In the genomic region with DNA sequence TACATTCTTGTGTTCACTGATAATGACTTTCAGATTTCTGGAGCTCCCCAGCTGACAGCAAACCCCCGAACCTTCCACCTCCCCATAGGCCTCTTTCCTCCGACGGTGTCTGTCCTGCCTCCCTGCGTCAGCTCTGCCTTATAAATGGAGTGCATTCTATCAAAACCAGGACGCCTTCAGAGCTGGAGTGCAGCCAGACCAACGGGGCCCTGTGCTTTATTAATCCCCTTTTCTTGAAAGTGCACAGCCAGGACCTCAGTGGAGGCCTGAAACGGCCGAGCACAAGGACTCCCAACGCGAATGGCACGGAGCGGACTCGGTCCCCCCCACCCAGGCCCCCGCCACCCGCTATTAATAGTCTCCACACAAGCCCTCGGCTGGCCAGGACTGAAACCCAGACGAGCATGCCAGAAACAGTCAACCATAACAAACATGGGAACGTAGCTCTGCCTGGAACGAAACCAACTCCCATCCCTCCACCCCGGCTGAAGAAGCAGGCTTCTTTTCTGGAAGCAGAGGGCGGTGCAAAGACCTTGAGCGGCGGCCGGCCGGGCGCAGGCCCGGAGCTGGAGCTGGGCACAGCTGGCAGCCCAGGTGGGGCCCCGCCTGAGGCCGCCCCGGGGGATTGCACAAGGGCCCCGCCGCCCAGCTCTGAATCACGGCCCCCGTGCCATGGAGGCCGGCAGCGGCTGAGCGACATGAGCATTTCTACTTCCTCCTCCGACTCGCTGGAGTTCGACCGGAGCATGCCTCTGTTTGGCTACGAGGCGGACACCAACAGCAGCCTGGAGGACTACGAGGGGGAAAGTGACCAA, we compare ENCODE assay signal across 8 cellular contexts. TPM values are rescaled to one million over a fixed set of nuclear protein-coding genes. Genes with fewer than 3 reads are reported as not detected.
DNase-seq lines count a peak whose midpoint lies in the region; ATAC-seq, FAIRE-seq and TF ChIP-seq lines count a peak whose summit lies in the region.

No MANE protein-coding gene starts in this region.

- peak; percentile 32 for FAIRE-seq in astrocyte (lab: Jason Lieb, UNC)

- H3K4me1 ChIP-seq in astrocyte (ENCODE audit: insufficient read depth, low read length) (peaks cover 32% of the 10 kb centered on the region), hepatocyte (ENCODE audit: insufficient read depth) (peaks cover 46% of the 10 kb centered on the region), sigmoid colon (peaks cover 0 to 63% (median 49%) of the 10 kb centered on the region in 4 donors)

- intact Hi-C loops in sigmoid colon (cut with DNase I) = loop anchor here (2.0 to 5.0 kb wide), 3 partner anchors 38 to 218 kb away; a partner anchor contains a TSS

- H2AFZ ChIP-seq in astrocyte (ENCODE audit: low read depth, low read length) (peak overlapping the region; percentile 48), hepatocyte (no peak overlapping the region)

- peak; percentile 25 to 42 for TF ChIP-seq POLR2A in sigmoid colon (IDR thresholded peaks at IDR 0.05)

- peak overlapping the region; percentile 97 for H3K9ac ChIP-seq in astrocyte (ENCODE audit: low read length)

- peak in 2 of 4 donors; percentile 25 to 50 for TF ChIP-seq EP300 in sigmoid colon (IDR thresholded peaks at IDR 0.05)

- H3K27ac ChIP-seq in astrocyte (ENCODE audit: low read depth, low read length) (peak overlapping the region; percentile 96), hepatocyte (peak overlapping the region; percentile 89), sigmoid colon (peak overlapping the region; percentile 87 to 97 (median 88))

- H3K9me2 ChIP-seq in hepatocyte (replicated peaks; ENCODE audit: insufficient read depth) = no peaks in the 10 kb centered on the region

- H3K4me3 ChIP-seq in astrocyte (ENCODE audit: insufficient read depth, low read depth, low read length) = peak overlapping the region; percentile 94
- peak overlapping the region; percentile 7 for H3K4me3 ChIP-seq in hepatocyte
- H3K4me3 ChIP-seq in sigmoid colon = peak overlapping the region; percentile 48 to 66 (median 57)

- peaks cover 69% of the 10 kb centered on the region for H3K4me1 Mint-ChIP-seq in astrocyte (ENCODE audit: low read depth, unreplicated experiment)

- H3K4me2 ChIP-seq in astrocyte (ENCODE audit: low read length) = peak overlapping the region; percentile 89
- peak overlapping the region; percentile 78 for H3K4me2 ChIP-seq in hepatocyte

- peak overlapping the region; percentile 34 for H3K4me3 Mint-ChIP-seq in astrocyte (ENCODE audit: unreplicated experiment)

- DNase-seq in AG08395 (ENCODE audit: low spot score) (peak; percentile 89), MV-4-11 (lab: John Stamatoyannopoulos, UW) (peak; percentile 81), astrocyte (ENCODE audit: low read depth) (peak; percentile 94), hepatocyte (ENCODE audit: low spot score) (peak; percentile 85), sigmoid colon (peak; percentile 97), T-helper 9 cell (no peak), ecto neural progenitor cell (ENCODE audit: low spot score) (no peak)

- H4K20me1 ChIP-seq in astrocyte (ENCODE audit: insufficient read depth, low read length) (peaks cover 22% of the 10 kb centered on the region), hepatocyte (ENCODE audit: insufficient read depth, poor library complexity, severe bottlenecking) (no peaks in the 10 kb centered on the region)

- no peak for TF ChIP-seq CTCF in astrocyte (IDR thresholded peaks at IDR 0.05; ENCODE audit: insufficient read depth, low read depth, low read length)
- TF ChIP-seq CTCF in hepatocyte (IDR thresholded peaks at IDR 0.05; ENCODE audit: poor library complexity) = no peak
- TF ChIP-seq CTCF in sigmoid colon (IDR thresholded peaks at IDR 0.05) = no peak

- peaks cover 14% of the 10 kb centered on the region for H3K36me3 Mint-ChIP-seq in astrocyte (ENCODE audit: low read depth, unreplicated experiment)

- H3K79me2 ChIP-seq in astrocyte (ENCODE audit: insufficient read depth, low read length) (peaks cover 47% of the 10 kb centered on the region), hepatocyte (peaks cover 44% of the 10 kb centered on the region)

- H3K9me3 ChIP-seq in astrocyte (ENCODE audit: insufficient read depth, low read depth, low read length) = no peaks in the 10 kb centered on the region
- H3K9me3 ChIP-seq in hepatocyte (ENCODE audit: low read depth) = no peaks in the 10 kb centered on the region
- no peaks in the 10 kb centered on the region for H3K9me3 ChIP-seq in sigmoid colon

- H3K27ac Mint-ChIP-seq in astrocyte (ENCODE audit: unreplicated experiment) = peak overlapping the region; percentile 97

- no peaks in the 10 kb centered on the region for H3K27me3 Mint-ChIP-seq in astrocyte (ENCODE audit: low read depth, unreplicated experiment)

- H3K9me3 Mint-ChIP-seq in astrocyte (ENCODE audit: unreplicated experiment) = peaks cover 3% of the 10 kb centered on the region

- WGBS in hepatocyte (ENCODE audit: low lambda C conversion rate, missing lambda C conversion rate) = 36% methylated on average over 41 of the region's 44 CpGs
- 65 to 71% methylated on average over 44 of the region's 44 CpGs for WGBS in sigmoid colon, 2 donors

- H3K27me3 ChIP-seq in astrocyte (ENCODE audit: insufficient read depth, low read length) = no peaks in the 10 kb centered on the region
- H3K27me3 ChIP-seq in hepatocyte = no peaks in the 10 kb centered on the region
- no peaks in the 10 kb centered on the region for H3K27me3 ChIP-seq in sigmoid colon

- H3K36me3 ChIP-seq in astrocyte (ENCODE audit: insufficient read depth, low read length) = no peaks in the 10 kb centered on the region
- H3K36me3 ChIP-seq in hepatocyte (replicated peaks; ENCODE audit: insufficient read depth, low read depth) = no peaks in the 10 kb centered on the region
- peaks cover 0 to 9% (median 1%) of the 10 kb centered on the region in 4 donors for H3K36me3 ChIP-seq in sigmoid colon

- ATAC-seq in GM18511 (IDR thresholded peaks at IDR 0.05; ENCODE audit: unreplicated experiment) = no peak

RNA-seq across cellular contexts. Expression of a gene that starts 42.3 kb away (rescaled TPM):
- total RNA-seq in astrocyte (61.5 and 73.0 TPM in 2 replicates), hepatocyte (53.6 and 66.1 TPM in 2 replicates), sigmoid colon (10 to 100 TPM; 26.3 to 44.9 (median 36.2) TPM)
- polyA plus RNA-seq in hepatocyte (108 and 126 TPM in 2 replicates), sigmoid colon (10 to 100 TPM; 58.9 to 74.2 (median 60.5) TPM)

Comparison
In these comparisons a context has a peak if more than half of its experiments do, and no peak if none do; other contexts are left out.
1. DNase-seq: peak in AG08395 (single experiment), MV-4-11 (single experiment), astrocyte (single experiment), hepatocyte (single experiment) and sigmoid colon (single experiment); none in T-helper 9 cell (single experiment) and ecto neural progenitor cell (single experiment).
2. H3K4me3 ChIP-seq: peak in every context shown above with its lines; median percentile 94 in astrocyte; 57 in sigmoid colon; 7 in hepatocyte.
3. Peak in every context shown above with its lines, with median percentiles within 50 percentile points of each other: H3K27ac ChIP-seq.